ENCODE assay signal across 22 cellular contexts in the genomic region with DNA sequence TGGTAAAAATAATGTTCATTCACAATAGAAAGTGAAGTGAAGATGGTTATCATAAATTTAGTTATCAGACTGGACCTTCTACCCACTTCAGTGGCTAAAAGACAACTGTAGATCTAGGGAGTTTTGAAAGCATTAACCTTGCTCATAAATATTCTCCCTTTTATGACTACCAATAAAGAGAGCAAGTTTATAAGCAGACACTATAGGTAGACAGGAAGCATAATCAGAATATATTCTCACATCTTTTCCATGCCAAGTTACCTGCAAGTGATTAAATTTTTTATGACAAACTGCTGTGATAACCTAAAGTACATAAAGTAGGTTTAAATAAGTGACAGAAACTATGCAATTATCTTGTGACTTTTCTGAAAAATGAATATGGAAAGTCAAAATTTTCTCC.
DNase-seq lines count a peak whose midpoint lies in the region; ATAC-seq, FAIRE-seq and TF ChIP-seq lines count a peak whose summit lies in the region.
"Had no signal": no experiment of that assay in that cellular context is flagged by ENCODE, and none has a peak within 500 bp of the region (broad histone marks: within the 10 kb centered on the region; RNA-seq: fewer than 3 reads in every experiment).

No MANE protein-coding gene starts in this region.

- H3K36me3 ChIP-seq in pancreas (no peaks in the 10 kb centered on the region), prostate gland (no peaks in the 10 kb centered on the region)
- H3K36me3 ChIP-seq: BE2C, BLaER1 had no signal

- intact Hi-C loops in left colon (cut with DNase I, micrococcal nuclease): no loop called here
- intact Hi-C loops in pancreas (cut with DNase I): no loop called here
- intact Hi-C loops in prostate gland (cut with DNase I): no loop called here

- ATAC-seq in left colon (peak; percentile 98), pancreas (no peak), GM21717 (IDR thresholded peaks at IDR 0.05; ENCODE audit: unreplicated experiment) (no peak), omental fat pad (ENCODE audit: low FRiP score) (no peak)

- DNase-seq in LNCaP clone FGC (ENCODE audit: low read depth) (peak; percentile 51), left colon (no peak), pancreas (no peak), DMS153 (lab: John Stamatoyannopoulos, UW) (no peak), omental fat pad (ENCODE audit: low spot score) (no peak), prostate gland (ENCODE audit: low spot score) (no peak)
- DNase-seq: 8988T; ACHN; BE2C; C1 segment of cervical spinal cord; CD4-positive, alpha-beta memory T cell; CD4-positive, CD25-positive, alpha-beta regulatory T cell; CD8-positive, alpha-beta memory T cell; COR-L47; DMS 273 treated with DMSO at 0.1 percent for 48 hours; DMS79 treated with DMSO at 0.1 percent for 48 hours; GF-D8 had no signal

- no peak overlapping the region for H3K4me3 ChIP-seq in LNCaP clone FGC (ENCODE audit: low read depth, low read length)
- no peak overlapping the region for H3K4me3 ChIP-seq in pancreas
- H3K4me3 ChIP-seq in prostate gland: no peak overlapping the region
- H3K4me3 ChIP-seq: BLaER1 had no signal

- TF ChIP-seq CTCF in LNCaP clone FGC (IDR thresholded peaks at IDR 0.05; ENCODE audit: control insufficient read depth, extremely low read depth, insufficient read depth): no peak
- no peak for TF ChIP-seq CTCF in pancreas (IDR thresholded peaks at IDR 0.05)
- TF ChIP-seq CTCF in omental fat pad (IDR thresholded peaks at IDR 0.05): no peak
- no peak for TF ChIP-seq CTCF in prostate gland (IDR thresholded peaks at IDR 0.05)

- H3K27ac ChIP-seq in pancreas (no peak overlapping the region), prostate gland (no peak overlapping the region)
- H3K27ac ChIP-seq: BLaER1 had no signal

- FAIRE-seq in pancreas (lab: Jason Lieb, UNC): peak; percentile 43
- FAIRE-seq: G401.6, GM12891, GM19239 had no signal

- H3K4me1 ChIP-seq in pancreas (no peaks in the 10 kb centered on the region), prostate gland (replicated peaks) (no peaks in the 10 kb centered on the region)
- H3K4me1 ChIP-seq: BE2C, BLaER1 had no signal

- no peak for TF ChIP-seq POLR2A in prostate gland (IDR thresholded peaks at IDR 0.05)

- H3K9me3 ChIP-seq in pancreas (no peaks in the 10 kb centered on the region), prostate gland (no peaks in the 10 kb centered on the region)
- H3K9me3 ChIP-seq: BE2C, BLaER1 had no signal

- H3K27me3 ChIP-seq in pancreas (no peaks in the 10 kb centered on the region), prostate gland (replicated peaks; ENCODE audit: insufficient read depth) (no peaks in the 10 kb centered on the region)
- H3K27me3 ChIP-seq: BE2C, BLaER1 had no signal
